9 cellular contexts compared by ENCODE assay signal in genomic region chr1:32181065-32181464, GRCh38. TPM values are rescaled to one million over a fixed set of nuclear protein-coding genes. Genes with fewer than 3 reads are reported as not detected.
DNase-seq lines count a peak whose midpoint lies in the region; ATAC-seq, FAIRE-seq and TF ChIP-seq lines count a peak whose summit lies in the region.
"Had no signal": no experiment of that assay in that cellular context is flagged by ENCODE, and none has a peak within 500 bp of the region (broad histone marks: within the 10 kb centered on the region; RNA-seq: fewer than 3 reads in every experiment).

No MANE protein-coding gene starts in this region.

- POLR2A ChIA-PET in CD4-positive, alpha-beta memory T cell (lab: Charles Lee; ENCODE audit: partially characterized antibody), result interaction anchor here (0.5 to 3.6 kb wide), 9 partner anchors 13 to 1076 kb away, joined by 3 to 58 read pairs (median 7); partner anchors contain the start of genes CCDC28B, HDAC1, IQCC and LCK
- POLR2A ChIA-PET in H1 (lab: Charles Lee; ENCODE audit: partially characterized antibody), result interaction anchor here (0.6 to 18.1 kb wide), 8 partner anchors 9 to 213 kb away, joined by 3 to 332 read pairs (median 4); partner anchors contain the start of genes BSDC1, CCDC28B and IQCC

- no peak for FAIRE-seq in H1 (lab: Jason Lieb, UNC)
- FAIRE-seq: pancreas had no signal

- H3K27ac ChIP-seq in CD4-positive, alpha-beta memory T cell (ENCODE audit: low read depth, low read length), result peak overlapping the region; percentile 83
- H3K27ac ChIP-seq in H1 (ENCODE audit: low read depth, low read length), result no peak overlapping the region
- peak overlapping the region; percentile 97 for H3K27ac ChIP-seq in osteoblast (ENCODE audit: low read depth, low read length)
- H3K27ac ChIP-seq in substantia nigra (ENCODE audit: low read depth, low read length, poor library complexity, severe bottlenecking), result no peak overlapping the region

- H3K4me3 ChIP-seq in CD4-positive, alpha-beta memory T cell (ENCODE audit: low read length in 2 of 2), result peak overlapping the region in 1 of 2 donors; percentile 72
- H3K4me3 ChIP-seq in NT2/D1 (ENCODE audit: insufficient read length, low read depth), result peak overlapping the region; percentile 75
- H3K4me3 ChIP-seq in H1 (ENCODE audit: extremely low read depth in 1 of 4, insufficient read depth in 2 of 4, low read depth in 3 of 4, low read length in 4 of 4), result peak overlapping the region; percentile 44 to 89 (median 76); a peak in 5 of 8 replicates
- H3K4me3 ChIP-seq in osteoblast (ENCODE audit: insufficient read depth, low read length), result peak overlapping the region; percentile 89

- no peak overlapping the region for H3K18ac ChIP-seq in H1 (ENCODE audit: extremely low read depth, low read length)

- no peak overlapping the region for H2AK5ac ChIP-seq in H1 (ENCODE audit: low read depth, low read length)

- no peak overlapping the region for H2BK120ac ChIP-seq in H1 (replicated peaks; ENCODE audit: low read depth, low read length)

- H3K27me3 ChIP-seq in CD4-positive, alpha-beta memory T cell (ENCODE audit: insufficient read depth, low read length), result no peaks in the 10 kb centered on the region
- no peaks in the 10 kb centered on the region for H3K27me3 ChIP-seq in NT2/D1 (ENCODE audit: insufficient read depth, insufficient read length)
- H3K27me3 ChIP-seq in H1 (replicated peaks in 1 of 4; ENCODE audit: control insufficient read depth in 3 of 4, extremely low read depth in 1 of 4, insufficient read depth in 3 of 4, low read length in 3 of 4), result no peaks in the 10 kb centered on the region
- H3K27me3 ChIP-seq in osteoblast (ENCODE audit: insufficient read depth, low read length), result no peaks in the 10 kb centered on the region
- H3K27me3 ChIP-seq: pancreas had no signal

- TF ChIP-seq CTCF in H1 (IDR thresholded peaks at IDR 0.05; ENCODE audit: control extremely low read depth in 1 of 3, insufficient read depth in 1 of 3, low read depth in 1 of 3, low read length in 3 of 3), result no peak
- TF ChIP-seq CTCF in osteoblast (IDR thresholded peaks at IDR 0.05; ENCODE audit: extremely low read depth, low read depth, low read length), result no peak

- peaks cover 3% of the 10 kb centered on the region; the same call in 1 of the 2 replicates for H3K79me1 ChIP-seq in H1 (ENCODE audit: low read depth, low read length)

- no peak overlapping the region for H2BK15ac ChIP-seq in H1 (ENCODE audit: low read length)

- no peak overlapping the region for H3K56ac ChIP-seq in H1 (replicated peaks; ENCODE audit: insufficient read length, low read depth, low read length)

- no peak overlapping the region for H3K23ac ChIP-seq in H1 (ENCODE audit: insufficient read length)

- H4K5ac ChIP-seq in H1 (ENCODE audit: insufficient read length, low read depth, low read length), result no peak overlapping the region

- no peak for TF ChIP-seq POLR2A in H1 (IDR thresholded peaks at IDR 0.05; ENCODE audit: control extremely low read depth in 1 of 2, low read depth in 2 of 2, low read length in 2 of 2)

- no peaks in the 10 kb centered on the region for H3K9me3 ChIP-seq in CD4-positive, alpha-beta memory T cell (ENCODE audit: control insufficient read depth in 1 of 2, low read length in 2 of 2)
- H3K9me3 ChIP-seq in NT2/D1 (ENCODE audit: insufficient read depth, low read length) (no peaks in the 10 kb centered on the region), H1 (ENCODE audit: insufficient read depth in 2 of 2, low read depth in 1 of 2, low read length in 1 of 2) (no peaks in the 10 kb centered on the region), osteoblast (ENCODE audit: low read depth, low read length) (no peaks in the 10 kb centered on the region)
- H3K9me3 ChIP-seq: pancreas had no signal

- DNase-seq in CD4-positive, alpha-beta memory T cell, result no peak
- no peak for DNase-seq in NT2/D1 (ENCODE audit: low read depth, low spot score)
- DNase-seq in H1 (ENCODE audit: low read depth in 1 of 2, low spot score in 2 of 2), result no peak
- no peak for DNase-seq in osteoblast (ENCODE audit: insufficient read length, low spot score, missing footprints)
- no peak for DNase-seq in midbrain (lab: John Stamatoyannopoulos, UW)
- no peak for DNase-seq in substantia nigra (lab: John Stamatoyannopoulos, UW)
- no peak for DNase-seq in G401 (ENCODE audit: low spot score)

- H3K27ac Mint-ChIP-seq in CD4-positive, alpha-beta memory T cell, result peak overlapping the region; percentile 90 to 94 (median 93)

- intact Hi-C loops in CD4-positive, alpha-beta memory T cell (cut with micrococcal nuclease), result no loop called here

- no peak overlapping the region for H2BK20ac ChIP-seq in H1 (ENCODE audit: low read length)

- H2AFZ ChIP-seq in H1 (ENCODE audit: low read length), result no peak overlapping the region
- H2AFZ ChIP-seq in osteoblast (ENCODE audit: low read length), result no peak overlapping the region

- no peak overlapping the region for H2BK12ac ChIP-seq in H1 (ENCODE audit: low read depth, low read length)

- no peaks in the 10 kb centered on the region for H3K27me3 Mint-ChIP-seq in CD4-positive, alpha-beta memory T cell

- H3K4me2 ChIP-seq in H1 (ENCODE audit: insufficient read depth in 1 of 2, low read depth in 2 of 2, low read length in 2 of 2) (peak overlapping the region; percentile 82 to 91; a peak in 3 of 4 replicates), osteoblast (ENCODE audit: insufficient read depth, low read length) (peak overlapping the region; percentile 97)

- peak overlapping the region; percentile 52 for H4K8ac ChIP-seq in H1 (ENCODE audit: extremely low read depth, insufficient read depth, low read length)

- 88% methylated on average over 9 of the region's 9 CpGs; no CpG with 5 or more reads in 1 of the 2 experiments for WGBS in H1 (ENCODE audit: extremely low coverage in 1 of 2, insufficient coverage in 1 of 2, insufficient read length in 1 of 2, insufficient replicate concordance in 2 of 2, low coverage in 1 of 2, low lambda C conversion rate in 2 of 2, missing lambda C conversion rate in 1 of 2), 2 experiments

- CTCF ChIA-PET in CD4-positive, alpha-beta memory T cell (lab: Charles Lee; ENCODE audit: partially characterized antibody), result interaction anchor here (1.2 kb wide), 1 partner anchor 14 kb away, joined by 3 read pairs; no protein-coding TSS in a partner anchor
- CTCF ChIA-PET in H1 (lab: Charles Lee; ENCODE audit: partially characterized antibody), result interaction anchor here (0.5 to 0.6 kb wide), 2 partner anchors 338 to 1689 kb away, joined by 3 to 4 read pairs; no protein-coding TSS in a partner anchor

- H4K20me1 ChIP-seq in H1 (replicated peaks in 1 of 2; ENCODE audit: control insufficient read depth in 1 of 2, insufficient read depth in 2 of 2, low read length in 2 of 2) (peaks cover 0 to 5% of the 10 kb centered on the region in 2 experiments), osteoblast (ENCODE audit: insufficient read depth, low read length) (peaks cover 39% of the 10 kb centered on the region)

- H3K9ac ChIP-seq in NT2/D1 (ENCODE audit: insufficient read length, low read depth) (peak overlapping the region; percentile 90), H1 (replicated peaks in 1 of 4; ENCODE audit: extremely low read depth in 1 of 4, low read depth in 3 of 4, low read length in 3 of 4) (no peak overlapping the region)

- H3K9me3 Mint-ChIP-seq in CD4-positive, alpha-beta memory T cell, result peaks cover 0 to 2% (median 0%) of the 10 kb centered on the region in 8 donors

- peaks cover 31% of the 10 kb centered on the region for H3K4me1 ChIP-seq in CD4-positive, alpha-beta memory T cell (ENCODE audit: insufficient read depth, low read length)
- H3K4me1 ChIP-seq in NT2/D1 (ENCODE audit: insufficient read depth, insufficient read length) (peaks cover 15% of the 10 kb centered on the region), H1 (replicated peaks in 1 of 4; ENCODE audit: control insufficient read depth in 3 of 4, insufficient read depth in 4 of 4, low read length in 3 of 4) (peaks cover 8 to 15% (median 10%) of the 10 kb centered on the region in 4 experiments; a peak in 6 of 7 replicates), osteoblast (ENCODE audit: insufficient read depth, low read length) (peaks cover 24% of the 10 kb centered on the region)

- H3K23me2 ChIP-seq in H1 (ENCODE audit: low read depth, low read length), result peaks cover 2% of the 10 kb centered on the region; the same call in 1 of the 2 replicates

- TF ChIP-seq RAD21 in H1 (IDR thresholded peaks at IDR 0.05 in 1 of 2, conservative IDR thresholded peaks at IDR 0.05 in 1 of 2; ENCODE audit: low read depth in 2 of 2, low read length in 2 of 2), result no peak

- H4K91ac ChIP-seq in H1 (replicated peaks; ENCODE audit: insufficient read length, low read length), result no peak overlapping the region

- peaks cover 7 to 39% of the 10 kb centered on the region in 2 experiments for H3K79me2 ChIP-seq in H1 (ENCODE audit: control insufficient read depth in 1 of 2, insufficient read depth in 2 of 2, low read length in 2 of 2)
- peaks cover 56% of the 10 kb centered on the region for H3K79me2 ChIP-seq in osteoblast (ENCODE audit: insufficient read depth, low read length)

- H3K36me3 ChIP-seq in CD4-positive, alpha-beta memory T cell (ENCODE audit: insufficient read depth, low read length), result peaks cover 15% of the 10 kb centered on the region
- H3K36me3 ChIP-seq in NT2/D1 (ENCODE audit: insufficient read depth, insufficient read length, low read length) (peaks cover 61% of the 10 kb centered on the region), H1 (ENCODE audit: control insufficient read depth in 2 of 4, insufficient read depth in 4 of 4, low read length in 3 of 4) (peaks cover 10 to 36% (median 24%) of the 10 kb centered on the region in 4 experiments), osteoblast (ENCODE audit: insufficient read depth, low read length) (peaks cover 33% of the 10 kb centered on the region)

- in situ Hi-C loops in G401 (cut with HindIII; ENCODE audit: low sequenced_read_pairs), result no loop called here

- peaks cover 24 to 39% of the 10 kb centered on the region in 2 donors for H3K36me3 Mint-ChIP-seq in CD4-positive, alpha-beta memory T cell

- peaks cover 31 to 61% (median 46%) of the 10 kb centered on the region in 4 donors for H3K4me1 Mint-ChIP-seq in CD4-positive, alpha-beta memory T cell

- H3K4ac ChIP-seq in H1 (replicated peaks; ENCODE audit: insufficient read length, low read depth, low read length), result no peak overlapping the region

- no peak overlapping the region for H3K14ac ChIP-seq in H1 (ENCODE audit: insufficient read length)

- peak overlapping the region; percentile 85 to 93 (median 92) for H3K4me3 Mint-ChIP-seq in CD4-positive, alpha-beta memory T cell

- TF ChIP-seq EP300 in H1 (IDR thresholded peaks at IDR 0.05; ENCODE audit: borderline replicate concordance in 1 of 2, low read depth in 2 of 2, low read length in 2 of 2), result no peak

- no peak for ATAC-seq in HG03039 (IDR thresholded peaks at IDR 0.05; ENCODE audit: unreplicated experiment)

- H2BK5ac ChIP-seq in H1 (ENCODE audit: low read depth, low read length), result no peak overlapping the region

RNA-seq across cellular contexts. Expression of gene TXLNA, which starts 1.6 kb away (rescaled TPM):
- 10 to 100 TPM; 42.6 to 43.4 TPM for total RNA-seq in CD4-positive, alpha-beta memory T cell
- polyA plus RNA-seq in CD4-positive, alpha-beta memory T cell, result 10 to 100 TPM; 21.8 to 32.4 TPM
- 45.4 and 46.9 TPM in 2 replicates for total RNA-seq in H1 (2021; fragmentation: NEBNext Ultra II Directional; extraction: Animal tissue kit (Norgen Biotek cat#: 25700))
- polyA plus RNA-seq in H1 (2011; rRNA removed), result 31.3 and 31.6 TPM in 2 replicates
- polyA plus RNA-seq in H1 (2011; cell fraction: cytosol; rRNA removed), result 24.5 TPM
- 30.3 TPM for polyA plus RNA-seq in H1 (2011; cell fraction: nucleus; rRNA removed)
- 26.6 to 30.9 TPM (median 28.9 TPM) in 4 replicates for polyA plus RNA-seq in H1 (2012, experiment 1 of 2)
- polyA plus RNA-seq in H1 (2012, experiment 2 of 2), result 20.3 TPM
- polyA plus RNA-seq in H1 (2013, experiment 1 of 2), result 24.0 TPM
- polyA plus RNA-seq in H1 (2013, experiment 2 of 2), result 22.5 TPM
- polyA minus RNA-seq in H1 (2011; rRNA and poly(A)+ RNA removed), result 39.3 and 45.1 TPM in 2 replicates
- 20.0 TPM for polyA minus RNA-seq in H1 (2011; cell fraction: cytosol; rRNA and poly(A)+ RNA removed)
- polyA minus RNA-seq in H1 (2011; cell fraction: nucleus; rRNA and poly(A)+ RNA removed), result 18.6 TPM
- total RNA-seq in osteoblast, result 136 and 140 TPM in 2 replicates
- 52.9 and 72.8 TPM in 2 replicates for total RNA-seq in G401 (2014; rRNA removed; shearing (Covaris generic))

RNA-seq across cellular contexts. Expression of gene CCDC28B, which starts 19.3 kb away (rescaled TPM):
- 1 to 10 TPM; 4.2 to 5.1 TPM for total RNA-seq in CD4-positive, alpha-beta memory T cell
- 1 to 10 TPM; 8.5 to 8.6 TPM for polyA plus RNA-seq in CD4-positive, alpha-beta memory T cell
- total RNA-seq in H1 (2021; fragmentation: NEBNext Ultra II Directional; extraction: Animal tissue kit (Norgen Biotek cat#: 25700)), result 17.1 and 20.9 TPM in 2 replicates
- 16.7 and 18.4 TPM in 2 replicates for polyA plus RNA-seq in H1 (2011; rRNA removed)
- 27.5 TPM for polyA plus RNA-seq in H1 (2011; cell fraction: cytosol; rRNA removed)
- 16.7 TPM for polyA plus RNA-seq in H1 (2011; cell fraction: nucleus; rRNA removed)
- polyA plus RNA-seq in H1 (2012, experiment 1 of 2), result 15.5 to 32.2 TPM (median 27.2 TPM) in 4 replicates
- 18.5 TPM for polyA plus RNA-seq in H1 (2012, experiment 2 of 2)
- 19.5 TPM for polyA plus RNA-seq in H1 (2013, experiment 1 of 2)
- 18.8 TPM for polyA plus RNA-seq in H1 (2013, experiment 2 of 2)
- 4.5 and 5.3 TPM in 2 replicates for polyA minus RNA-seq in H1 (2011; rRNA and poly(A)+ RNA removed)
- 6.0 TPM for polyA minus RNA-seq in H1 (2011; cell fraction: cytosol; rRNA and poly(A)+ RNA removed)
- polyA minus RNA-seq in H1 (2011; cell fraction: nucleus; rRNA and poly(A)+ RNA removed), result 3.7 TPM
- total RNA-seq in osteoblast, result 8.0 and 11.8 TPM in 2 replicates
- total RNA-seq in G401 (2014; rRNA removed; shearing (Covaris generic)), result 24.4 and 30.9 TPM in 2 replicates

RNA-seq across cellular contexts. Expression of gene IQCC, which starts 24.4 kb away (rescaled TPM):
- total RNA-seq in CD4-positive, alpha-beta memory T cell, result 1 to 10 TPM; 2.7 TPM
- polyA plus RNA-seq in CD4-positive, alpha-beta memory T cell, result 1 to 10 TPM in 1 of 2 donors, not detected in 1; 2.3 TPM
- total RNA-seq in H1 (2021; fragmentation: NEBNext Ultra II Directional; extraction: Animal tissue kit (Norgen Biotek cat#: 25700)), result 4.2 and 4.3 TPM in 2 replicates
- polyA plus RNA-seq in H1 (2011; rRNA removed), result 1.9 and 2.5 TPM in 2 replicates
- polyA plus RNA-seq in H1 (2011; cell fraction: cytosol; rRNA removed), result 3.5 TPM
- polyA plus RNA-seq in H1 (2011; cell fraction: nucleus; rRNA removed), result 3.2 TPM
- 3.6 to 4.6 TPM (median 4.3 TPM) in 4 replicates for polyA plus RNA-seq in H1 (2012, experiment 1 of 2)
- polyA plus RNA-seq in H1 (2012, experiment 2 of 2), result 2.1 TPM
- 3.5 TPM for polyA plus RNA-seq in H1 (2013, experiment 1 of 2)
- 3.4 TPM for polyA plus RNA-seq in H1 (2013, experiment 2 of 2)
- polyA minus RNA-seq in H1 (2011; rRNA and poly(A)+ RNA removed), result 3.2 and 4.7 TPM in 2 replicates
- polyA minus RNA-seq in H1 (2011; cell fraction: cytosol; rRNA and poly(A)+ RNA removed), result 2.3 TPM
- polyA minus RNA-seq in H1 (2011; cell fraction: nucleus; rRNA and poly(A)+ RNA removed), result 3.2 TPM
- 1.8 TPM in 2 replicates for total RNA-seq in osteoblast
- 3.3 and 4.0 TPM in 2 replicates for total RNA-seq in G401 (2014; rRNA removed; shearing (Covaris generic))

RNA-seq across cellular contexts. Expression of gene DCDC2B, which starts 27.8 kb away (rescaled TPM):
- total RNA-seq in CD4-positive, alpha-beta memory T cell, result not detected
- not detected for polyA plus RNA-seq in CD4-positive, alpha-beta memory T cell
- total RNA-seq in H1 (2021; fragmentation: NEBNext Ultra II Directional; extraction: Animal tissue kit (Norgen Biotek cat#: 25700)), result not detected in 2 replicates
- not detected in 2 replicates for polyA plus RNA-seq in H1 (2011; rRNA removed)
- not detected for polyA plus RNA-seq in H1 (2011; cell fraction: cytosol; rRNA removed)
- polyA plus RNA-seq in H1 (2011; cell fraction: nucleus; rRNA removed), result 0.09 TPM
- polyA plus RNA-seq in H1 (2012, experiment 1 of 2), result 0.11 to 0.18 TPM (median 0.14 TPM) in 4 replicates
- 0.10 TPM for polyA plus RNA-seq in H1 (2012, experiment 2 of 2)
- polyA plus RNA-seq in H1 (2013, experiment 1 of 2), result not detected
- polyA plus RNA-seq in H1 (2013, experiment 2 of 2), result not detected
- polyA minus RNA-seq in H1 (2011; rRNA and poly(A)+ RNA removed), result not detected in 2 replicates
- polyA minus RNA-seq in H1 (2011; cell fraction: cytosol; rRNA and poly(A)+ RNA removed), result not detected
- not detected for polyA minus RNA-seq in H1 (2011; cell fraction: nucleus; rRNA and poly(A)+ RNA removed)
- under 0.01 TPM in 1 of 2 replicates, not detected in the other for total RNA-seq in osteoblast
- not detected in 2 replicates for total RNA-seq in G401 (2014; rRNA removed; shearing (Covaris generic))
- total RNA-seq: pancreas had no signal

RNA-seq across cellular contexts. Expression of gene TMEM234, which starts 41.1 kb away (rescaled TPM):
- 10 to 100 TPM; 27.1 to 30.7 TPM for total RNA-seq in CD4-positive, alpha-beta memory T cell
- polyA plus RNA-seq in CD4-positive, alpha-beta memory T cell, result 1 to 10 TPM; 5.1 to 6.1 TPM
- total RNA-seq in H1 (2021; fragmentation: NEBNext Ultra II Directional; extraction: Animal tissue kit (Norgen Biotek cat#: 25700)), result 8.9 TPM in 2 replicates
- 8.6 and 8.7 TPM in 2 replicates for polyA plus RNA-seq in H1 (2011; rRNA removed)
- 8.4 TPM for polyA plus RNA-seq in H1 (2011; cell fraction: cytosol; rRNA removed)
- 35.6 TPM for polyA plus RNA-seq in H1 (2011; cell fraction: nucleus; rRNA removed)
- 9.2 to 11.2 TPM (median 10.1 TPM) in 4 replicates for polyA plus RNA-seq in H1 (2012, experiment 1 of 2)
- polyA plus RNA-seq in H1 (2012, experiment 2 of 2), result 11.5 TPM
- 7.5 TPM for polyA plus RNA-seq in H1 (2013, experiment 1 of 2)
- polyA plus RNA-seq in H1 (2013, experiment 2 of 2), result 7.6 TPM
- polyA minus RNA-seq in H1 (2011; rRNA and poly(A)+ RNA removed), result 22.9 and 24.8 TPM in 2 replicates
- polyA minus RNA-seq in H1 (2011; cell fraction: cytosol; rRNA and poly(A)+ RNA removed), result 7.0 TPM
- 28.7 TPM for polyA minus RNA-seq in H1 (2011; cell fraction: nucleus; rRNA and poly(A)+ RNA removed)
- 21.5 and 24.2 TPM in 2 replicates for total RNA-seq in osteoblast
- 11.8 and 17.0 TPM in 2 replicates for total RNA-seq in G401 (2014; rRNA removed; shearing (Covaris generic))

Comparison
In these comparisons a context has a peak if more than half of its experiments do, and no peak if none do; other contexts are left out.
1. H3K27ac ChIP-seq: peak in CD4-positive, alpha-beta memory T cell (single experiment) and osteoblast (single experiment); none in H1 (single experiment) and substantia nigra (single experiment).